In the genomic region with DNA sequence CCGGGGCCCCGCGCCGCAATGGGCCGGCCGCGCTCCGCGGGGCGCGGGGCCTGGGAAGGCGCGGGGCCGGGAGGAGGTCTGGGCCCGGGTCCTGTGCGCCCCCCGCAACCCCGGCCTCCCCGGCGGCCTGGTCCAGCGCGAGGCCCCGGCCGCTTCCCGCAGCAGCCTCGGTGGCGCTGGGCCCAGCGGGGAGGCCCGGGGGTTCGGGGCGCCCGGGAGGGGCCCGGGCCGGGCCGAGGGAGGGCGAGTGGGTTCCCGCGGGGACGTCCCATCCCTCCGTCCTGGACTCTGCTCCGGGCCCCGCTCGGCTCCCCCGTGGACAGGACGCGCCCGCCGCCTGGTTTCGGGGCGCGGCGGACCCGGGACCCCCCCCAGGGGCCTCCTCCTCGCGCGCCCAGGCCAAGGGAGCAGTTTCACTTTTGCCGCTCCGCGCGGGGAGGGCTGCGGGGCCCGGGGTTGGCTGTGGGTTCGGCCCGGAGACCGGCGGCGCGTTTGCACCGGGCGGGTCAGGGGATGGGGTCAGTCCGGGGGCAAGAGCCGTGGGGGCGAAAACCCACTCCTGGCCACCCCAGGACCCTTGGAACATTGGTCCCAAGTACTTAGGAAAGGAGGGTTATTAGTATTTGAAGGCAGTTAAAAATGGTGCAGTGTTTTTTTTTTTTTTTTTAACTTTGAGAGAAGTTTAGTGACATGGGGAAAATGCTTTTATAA, we compare ENCODE assay signal across 8 cellular contexts. TPM values are rescaled to one million over a fixed set of nuclear protein-coding genes. Genes with fewer than 3 reads are reported as not detected.
DNase-seq lines count a peak whose midpoint lies in the region; ATAC-seq, FAIRE-seq and TF ChIP-seq lines count a peak whose summit lies in the region.

No MANE protein-coding gene starts in this region.

- H3K4me1 Mint-ChIP-seq in GM23338 (peaks cover 12% of the 10 kb centered on the region), T-helper 17 cell (peaks cover 31% of the 10 kb centered on the region), MCF 10A (ENCODE audit: insufficient read depth, unreplicated experiment) (peaks cover 25% of the 10 kb centered on the region)

- H3F3A ChIP-seq in GM23338 (replicated peaks; ENCODE audit: low read depth), result peaks cover 12% of the 10 kb centered on the region; the same call in 1 of the 2 replicates

- H3K4me3 ChIP-seq in GM23338 (peak overlapping the region; percentile 60), kidney (ENCODE audit: low read length in 2 of 2) (peak overlapping the region; percentile 57 to 71)

- no peaks in the 10 kb centered on the region for H3K9me2 ChIP-seq in GM23338 (ENCODE audit: insufficient read depth)

- TF ChIP-seq CTCF in GM23338 (conservative IDR thresholded peaks at IDR 0.05; ENCODE audit: low read depth in 2 of 2) (no peak), MCF 10A (IDR thresholded peaks at IDR 0.05; ENCODE audit: unreplicated experiment) (no peak), kidney (IDR thresholded peaks at IDR 0.05; ENCODE audit: borderline replicate concordance, extremely low read depth, insufficient read depth) (no peak)

- H3K36me3 ChIP-seq in GM23338 (ENCODE audit: insufficient read depth) (no peaks in the 10 kb centered on the region), kidney (ENCODE audit: control insufficient read depth in 1 of 2, insufficient read depth in 2 of 2, low read length in 2 of 2) (peaks cover 0 to 2% of the 10 kb centered on the region in 2 donors)

- no peak overlapping the region for H3K27ac Mint-ChIP-seq in GM23338
- H3K27ac Mint-ChIP-seq in T-helper 17 cell, result peak overlapping the region; percentile 96
- no peak overlapping the region for H3K27ac Mint-ChIP-seq in MCF 10A (ENCODE audit: low read depth, unreplicated experiment)

- H3K27me3 Mint-ChIP-seq in GM23338 (ENCODE audit: insufficient read depth, low read depth, poor library complexity) (peaks cover 23% of the 10 kb centered on the region), T-helper 17 cell (no peaks in the 10 kb centered on the region), MCF 10A (ENCODE audit: insufficient read depth, unreplicated experiment) (no peaks in the 10 kb centered on the region)

- H3K27ac ChIP-seq in GM23338 (ENCODE audit: low read depth), result no peak overlapping the region
- H3K27ac ChIP-seq in kidney (ENCODE audit: low read depth in 2 of 2, low read length in 2 of 2), result peak overlapping the region; percentile 82 to 89

- H3K9me3 Mint-ChIP-seq in GM23338 (no peaks in the 10 kb centered on the region), MCF 10A (ENCODE audit: unreplicated experiment) (no peaks in the 10 kb centered on the region)

- H3K4me1 ChIP-seq in GM23338 (ENCODE audit: insufficient read depth), result peaks cover 10% of the 10 kb centered on the region
- H3K4me1 ChIP-seq in kidney (ENCODE audit: control insufficient read depth in 1 of 2, insufficient read depth in 1 of 2, low read depth in 1 of 2, low read length in 2 of 2), result peaks cover 8 to 19% of the 10 kb centered on the region in 2 donors

- CTCF ChIA-PET in MCF 10A (lab: Yijun Ruan, JAX), result no interaction called here

- ATAC-seq in GM23338 (peak; percentile 11), T-helper 17 cell (peak; percentile 46)

- DNase-seq in AG08396 (ENCODE audit: low spot score), result peak; percentile 83
- peak; percentile 30 for DNase-seq in GM23338 (ENCODE audit: low spot score)
- DNase-seq in T-helper 17 cell, result peak; percentile 41 to 47 (median 43)
- DNase-seq in MCF 10A (ENCODE audit: unreplicated experiment), result peak; percentile 46
- no peak for DNase-seq in kidney
- peak; percentile 39 to 45 for DNase-seq in stimulated activated CD4-positive, alpha-beta T cell treated with anti-CD3 and anti-CD28 coated beads, Interleukin-1b, Interleukin-23, amount 100 ng/mL, for 4 hours (ENCODE audit: low read depth in 2 of 2)
- no peak for DNase-seq in DMS114 treated with DMSO at 0.1 percent for 48 hours (lab: John Stamatoyannopoulos, UW; ENCODE audit: unreplicated experiment)
- no peak for DNase-seq in NCI-H748 treated with DMSO at 0.1 percent for 48 hours (lab: John Stamatoyannopoulos, UW)

- H3K4me2 ChIP-seq in GM23338, result peak overlapping the region; percentile 76

- H3K9me3 ChIP-seq in T-helper 17 cell (ENCODE audit: control insufficient read depth, low read length, poor library complexity, severe bottlenecking) (no peaks in the 10 kb centered on the region), kidney (ENCODE audit: control insufficient read depth in 1 of 2, low read length in 2 of 2) (no peaks in the 10 kb centered on the region)

- no TSS peak for BruUV-seq in MCF 10A (replicated peaks; lab: Mats Ljungman, UMichigan)

- no peak for FAIRE-seq in kidney (lab: Jason Lieb, UNC)

- intact Hi-C loops in MCF 10A (cut with micrococcal nuclease) (no loop called here), kidney (cut with DNase I) (no loop called here)

- H3K27me3 ChIP-seq in GM23338 (ENCODE audit: insufficient read depth), result peaks cover 30% of the 10 kb centered on the region

- no peaks in the 10 kb centered on the region for H3K79me2 ChIP-seq in GM23338 (replicated peaks; ENCODE audit: insufficient read depth)

- H3K36me3 Mint-ChIP-seq in GM23338 (ENCODE audit: low read depth) (no peaks in the 10 kb centered on the region), T-helper 17 cell (ENCODE audit: low read depth) (no peaks in the 10 kb centered on the region), MCF 10A (ENCODE audit: insufficient read depth, unreplicated experiment) (peaks cover 8% of the 10 kb centered on the region)

- peak overlapping the region in 1 of 2 donors; percentile 73 for H3K9ac ChIP-seq in kidney (ENCODE audit: low read length in 2 of 2)

- no peaks in the 10 kb centered on the region for H4K20me1 ChIP-seq in GM23338 (replicated peaks; ENCODE audit: insufficient read depth)

- H3K4me3 Mint-ChIP-seq in GM23338 (peak overlapping the region; percentile 64), T-helper 17 cell (peak overlapping the region; percentile 90), MCF 10A (ENCODE audit: unreplicated experiment) (peak overlapping the region; percentile 74)

- POLR2A ChIA-PET in MCF 10A (lab: Yijun Ruan, JAX), result interaction anchor here (0.9 to 1.5 kb wide), 5 partner anchors 9 to 86 kb away, joined by 3 to 4 read pairs (median 3); a partner anchor contains a TSS

- no peak overlapping the region for H2AFZ ChIP-seq in GM23338

TF ChIP-seq in GM23338, 12 proteins besides CTCF, POLR2A, EP300 and RAD21 (continues in another document):
- no peak for TF ChIP-seq ZNF114 (CRISPR knock-in tag; IDR thresholded peaks at IDR 0.05)
- TF ChIP-seq JUNB (IDR thresholded peaks at IDR 0.05; ENCODE audit: unreplicated experiment), result no peak
- no peak for TF ChIP-seq EZH2 (IDR thresholded peaks at IDR 0.05; ENCODE audit: low read depth, unreplicated experiment)

RNA-seq across cellular contexts. Expression of a gene that starts 0.6 kb away (rescaled TPM):
- 4.4 and 6.1 TPM in 2 replicates for total RNA-seq in GM23338 (2014; rRNA removed; shearing (Covaris generic))
- polyA plus RNA-seq in GM23338 (2016; fragmentation: Nextera tagmentation; extraction: Ambion mirVana) (1.1 and 2.1 TPM in 2 replicates), kidney (ENCODE audit: insufficient read depth, low read depth, low replicate concordance) (40.3 TPM)
- total RNA-seq in T-helper 17 cell (10 to 100 TPM; 64.1 to 67.3 TPM), MCF 10A (2022) (58.3 and 70.6 TPM in 2 replicates), kidney (86.2 TPM)

Comparison
In these comparisons a context has a peak if more than half of its experiments do, and no peak if none do; other contexts are left out.
1. DNase-seq: peak in AG08396 (single experiment), GM23338 (single experiment), T-helper 17 cell (3 of 3), MCF 10A (single experiment) and stimulated activated CD4-positive, alpha-beta T cell treated with anti-CD3 and anti-CD28 coated beads, Interleukin-1b, Interleukin-23, amount 100 ng/mL, for 4 hours (2 of 2); none in kidney (single experiment), DMS114 treated with DMSO at 0.1 percent for 48 hours (single experiment) and NCI-H748 treated with DMSO at 0.1 percent for 48 hours (single experiment).
2. Peak in every context shown above with its lines, with median percentiles within 50 percentile points of each other: H3K4me3 Mint-ChIP-seq.